17 cellular contexts compared by ENCODE assay signal in genomic region chr16:7303014-7303676, GRCh38. TPM values are rescaled to one million over a fixed set of nuclear protein-coding genes. Genes with fewer than 3 reads are reported as not detected.
A peak's percentile ranks its signal among the peaks of the same experiment; 100 is the strongest.
DNase-seq lines count a peak whose midpoint lies in the region; ATAC-seq and TF ChIP-seq lines count a peak whose summit lies in the region.
"Had no signal": no experiment of that assay in that cellular context is flagged by ENCODE, and none has a peak within 500 bp of the region (broad histone marks: within the 10 kb centered on the region; RNA-seq: fewer than 3 reads in every experiment).

No MANE protein-coding gene starts in this region.

- H3K4me1 ChIP-seq in endodermal cell (ENCODE audit: control insufficient read depth, insufficient read depth, low read length): peaks cover 4% of the 10 kb centered on the region
- no peaks in the 10 kb centered on the region for H3K4me1 ChIP-seq in thoracic aorta (ENCODE audit: control insufficient read depth in 1 of 2, low read depth in 2 of 2)

- H3K27ac ChIP-seq in endodermal cell (ENCODE audit: low read depth, low read length) (no peak overlapping the region), thoracic aorta (no peak overlapping the region)

- no peak overlapping the region for H3K27ac Mint-ChIP-seq in endodermal cell
- H3K27ac Mint-ChIP-seq: activated CD8-positive, alpha-beta T cell treated with anti-CD3 and anti-CD28 coated beads, Interleukin-2, amount 10 ng/mL, durations not matched to agents 7 days and 5 days had no signal

- TF ChIP-seq CTCF in endodermal cell (conservative IDR thresholded peaks at IDR 0.05) (peak; percentile 55), thoracic aorta (IDR thresholded peaks at IDR 0.05) (no peak)

- peaks cover 6% of the 10 kb centered on the region for H3K4me1 Mint-ChIP-seq in endodermal cell

- H3K36me3 ChIP-seq in endodermal cell (ENCODE audit: control insufficient read depth, insufficient read depth, low read length) (no peaks in the 10 kb centered on the region), thoracic aorta (no peaks in the 10 kb centered on the region)

- peak overlapping the region; percentile 56 for H3K4me3 Mint-ChIP-seq in endodermal cell
- H3K4me3 Mint-ChIP-seq: activated CD8-positive, alpha-beta T cell treated with anti-CD3 and anti-CD28 coated beads, Interleukin-2, amount 10 ng/mL, durations not matched to agents 7 days and 5 days had no signal

- peak overlapping the region; percentile 77 for H3K4me3 ChIP-seq in endodermal cell (ENCODE audit: low read length)
- H3K4me3 ChIP-seq in thoracic aorta: peak overlapping the region; percentile 7
- H3K4me3 ChIP-seq: GM12878 had no signal

- H3K9me3 Mint-ChIP-seq in endodermal cell: no peaks in the 10 kb centered on the region

- H3K27me3 Mint-ChIP-seq in endodermal cell (ENCODE audit: insufficient read depth): peaks cover 81% of the 10 kb centered on the region

- WGBS in endodermal cell (ENCODE audit: insufficient coverage in 1 of 2, insufficient read length in 1 of 2), 2 experiments: 0 to 3% methylated on average over 3 to 28 of the region's 35 CpGs

- H3K27me3 ChIP-seq in endodermal cell (ENCODE audit: control insufficient read depth, insufficient read depth, low read length, poor library complexity, severe bottlenecking) (peaks cover 82% of the 10 kb centered on the region), thoracic aorta (replicated peaks; ENCODE audit: insufficient read depth) (no peaks in the 10 kb centered on the region)

- no peak overlapping the region for H3K9ac ChIP-seq in endodermal cell (ENCODE audit: extremely low read depth, low read length, poor library complexity, severe bottlenecking)

- DNase-seq in NCI-H82 (lab: John Stamatoyannopoulos, UW): peak; percentile 66
- no peak for DNase-seq in NCI-H82 treated with DMSO at 0.1 percent for 48 hours (lab: John Stamatoyannopoulos, UW; ENCODE audit: unreplicated experiment)
- peak; percentile 78 for DNase-seq in endodermal cell
- peak; percentile 6 for DNase-seq in midbrain (lab: John Stamatoyannopoulos, UW)
- DNase-seq in thoracic aorta (ENCODE audit: low spot score): no peak
- DNase-seq in NCI-H2107 (lab: John Stamatoyannopoulos, UW): no peak
- DNase-seq: activated CD8-positive, alpha-beta T cell treated with anti-CD3 and anti-CD28 coated beads, Interleukin-2, amount 10 ng/mL, durations not matched to agents 7 days and 5 days; activated naive CD4-positive, alpha-beta T cell treated with Interleukin-2 at 50 U/mL for 16 hours; erythroblast; HCEC 1CT; KBM-7; NCI-H2029 treated with DMSO at 0.1 percent for 48 hours; T1000 had no signal

- ATAC-seq in thoracic aorta (ENCODE audit: insufficient number of reproducible peaks, low FRiP score, low read depth): no peak
- no peak for ATAC-seq in activated CD4-positive, CD25-positive, alpha-beta regulatory T cell treated with anti-CD3 and anti-CD28 coated beads, Interleukin-2, amount 50 U/mL, for 24 hours
- no peak for ATAC-seq in GM18517 (IDR thresholded peaks at IDR 0.05; ENCODE audit: unreplicated experiment)
- ATAC-seq: activated CD8-positive, alpha-beta T cell treated with anti-CD3 and anti-CD28 coated beads, Interleukin-2, amount 10 ng/mL, durations not matched to agents 7 days and 5 days; GM12878; Panc1 had no signal

- H3K36me3 Mint-ChIP-seq in endodermal cell (ENCODE audit: low read depth): no peaks in the 10 kb centered on the region

- H3K9me3 ChIP-seq in endodermal cell (ENCODE audit: control insufficient read depth, low read length) (no peaks in the 10 kb centered on the region), thoracic aorta (no peaks in the 10 kb centered on the region)

RNA-seq across cellular contexts. Expression of gene RBFOX1, which starts 29.5 kb away (rescaled TPM):
- total RNA-seq in endodermal cell (1 to 10 TPM; 2.6 to 2.7 TPM), thoracic aorta (not detected)
- polyA plus RNA-seq in endodermal cell (2013, experiment 1 of 2): 6.1 TPM
- polyA plus RNA-seq in endodermal cell (2013, experiment 2 of 2): 5.1 TPM
- total RNA-seq: activated CD8-positive, alpha-beta T cell treated with anti-CD3 and anti-CD28 coated beads, Interleukin-2, amount 10 ng/mL, durations not matched to agents 7 days and 5 days; GM12878 had no signal

Comparison
In these comparisons a context has a peak if more than half of its experiments do, and no peak if none do; other contexts are left out.
1. DNase-seq: peak in NCI-H82 (single experiment), endodermal cell (single experiment) and midbrain (single experiment); none in NCI-H82 treated with DMSO at 0.1 percent for 48 hours (single experiment), thoracic aorta (single experiment) and NCI-H2107 (single experiment).